1 cellular context compared by ENCODE assay signal in the genomic region with DNA sequence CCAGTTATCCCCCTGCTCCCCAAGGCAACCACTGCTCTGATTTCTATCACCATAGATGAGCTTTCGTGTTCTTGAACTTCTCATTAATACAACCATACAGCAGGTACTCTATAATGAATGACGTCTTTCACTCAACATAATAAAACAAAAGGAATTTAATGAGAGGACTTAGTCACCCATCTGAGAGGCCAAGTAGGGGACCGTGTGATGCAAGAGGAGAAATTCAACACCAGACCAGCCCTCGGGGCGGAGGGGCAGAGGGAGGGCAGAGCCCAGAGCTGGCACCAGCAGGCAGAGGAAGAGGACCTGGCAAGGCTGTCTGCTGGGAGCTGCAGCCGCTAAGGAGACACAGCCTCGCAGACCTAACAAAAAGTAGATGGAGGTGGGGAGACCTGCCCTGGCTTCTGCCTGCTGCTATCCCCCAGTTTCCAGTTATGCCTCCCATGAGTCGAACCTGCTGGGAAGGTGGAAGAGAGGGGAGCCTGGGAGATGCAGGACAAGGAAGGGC.
TF ChIP-seq lines count a peak whose summit lies in the region.

No MANE protein-coding gene starts in this region.

TF ChIP-seq in IMR-90, 13 proteins besides CTCF, POLR2A, EP300 and RAD21:
- TF ChIP-seq FOS (IDR thresholded peaks at IDR 0.05; ENCODE audit: low read depth, low read length) = 0 out of 2 replicates have a peak, but pooled peaks have one; percentile 22
- TF ChIP-seq CEBPB (IDR thresholded peaks at IDR 0.05; ENCODE audit: low read depth, low read length) = peak; percentile 95
- TF ChIP-seq, protein P1, sequence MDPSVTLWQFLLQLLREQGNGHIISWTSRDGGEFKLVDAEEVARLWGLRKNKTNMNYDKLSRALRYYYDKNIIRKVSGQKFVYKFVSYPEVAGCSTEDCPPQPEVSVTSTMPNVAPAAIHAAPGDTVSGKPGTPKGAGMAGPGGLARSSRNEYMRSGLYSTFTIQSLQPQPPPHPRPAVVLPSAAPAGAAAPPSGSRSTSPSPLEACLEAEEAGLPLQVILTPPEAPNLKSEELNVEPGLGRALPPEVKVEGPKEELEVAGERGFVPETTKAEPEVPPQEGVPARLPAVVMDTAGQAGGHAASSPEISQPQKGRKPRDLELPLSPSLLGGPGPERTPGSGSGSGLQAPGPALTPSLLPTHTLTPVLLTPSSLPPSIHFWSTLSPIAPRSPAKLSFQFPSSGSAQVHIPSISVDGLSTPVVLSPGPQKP (IDR thresholded peaks at IDR 0.05; ENCODE audit: borderline replicate concordance, low read depth, low read length) = no peak
- no peak for TF ChIP-seq CHD1 (IDR thresholded peaks at IDR 0.05; ENCODE audit: low read depth, low read length)
- TF ChIP-seq MAZ (IDR thresholded peaks at IDR 0.05; ENCODE audit: borderline replicate concordance, low read depth, low read length) = peak; percentile 99
TF ChIP-seq in IMR-90: peak in this region for 3.
